8 cellular contexts compared by ENCODE assay signal in the genomic region with DNA sequence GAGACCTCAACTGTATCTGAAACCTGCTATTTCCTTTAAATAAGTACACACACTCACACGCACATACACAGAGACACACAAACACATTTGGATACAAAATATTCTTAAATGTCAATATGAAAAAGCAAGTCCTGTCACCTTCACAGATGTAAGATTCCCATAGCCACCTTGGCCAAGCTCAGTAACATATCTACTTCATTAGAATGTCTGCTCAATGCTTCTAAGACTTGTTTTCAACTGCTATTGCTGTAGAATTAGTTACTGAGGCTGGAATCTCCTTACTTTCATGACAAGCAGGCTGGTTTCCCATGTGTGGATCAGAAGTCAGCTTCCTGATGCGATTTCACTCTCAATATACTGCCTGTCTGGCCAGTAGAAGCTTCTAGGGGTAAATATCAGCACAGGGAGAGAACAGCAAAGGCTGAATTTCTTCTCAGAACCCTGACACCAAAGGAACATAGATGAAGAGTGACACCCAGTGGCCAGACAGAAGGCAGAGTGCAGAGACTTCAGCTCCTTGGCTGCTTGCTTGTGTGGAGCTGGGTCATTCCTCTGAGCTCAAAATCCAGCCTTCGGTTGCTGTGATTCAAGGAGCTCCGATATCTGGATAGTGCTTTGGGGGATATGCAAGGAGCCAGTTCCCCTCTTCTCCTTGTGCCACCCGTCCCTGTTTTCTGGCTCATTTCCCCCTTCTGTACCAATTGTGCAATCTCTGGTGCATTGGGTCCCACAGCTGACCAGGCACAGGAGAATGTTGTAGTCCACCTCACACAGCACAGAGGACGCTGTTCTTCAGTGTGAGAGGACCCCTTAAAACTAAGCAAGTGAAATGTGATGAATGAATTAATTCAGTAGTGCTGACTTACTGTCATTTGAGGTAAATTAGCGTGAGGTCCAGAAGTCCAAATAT. TPM values are rescaled to one million over a fixed set of nuclear protein-coding genes. Genes with fewer than 3 reads are reported as not detected.
A peak's percentile ranks its signal among the peaks of the same experiment; 100 is the strongest.
DNase-seq lines count a peak whose midpoint lies in the region; ATAC-seq and TF ChIP-seq lines count a peak whose summit lies in the region.

No MANE protein-coding gene starts in this region.

- no peaks in the 10 kb centered on the region for H3K27me3 Mint-ChIP-seq in neural progenitor cell (ENCODE audit: insufficient read depth, low read depth)

- TF ChIP-seq POLR2A in vagina (IDR thresholded peaks at IDR 0.05): no peak

- H3K36me3 Mint-ChIP-seq in neural progenitor cell: no peaks in the 10 kb centered on the region

- no peaks in the 10 kb centered on the region for H3K79me2 ChIP-seq in neural progenitor cell (ENCODE audit: low read depth)

- no peak overlapping the region for H3K4me3 Mint-ChIP-seq in neural progenitor cell

- intact Hi-C loops in vagina (cut with DNase I): loop anchor here (10.0 kb wide), 1 partner anchor 380 kb away; no protein-coding TSS in a partner anchor

- no peak overlapping the region for H3K27ac Mint-ChIP-seq in neural progenitor cell

- H3K36me3 ChIP-seq in neural progenitor cell (no peaks in the 10 kb centered on the region), vagina (no peaks in the 10 kb centered on the region)

- H3K4me3 ChIP-seq in neural progenitor cell (no peak overlapping the region), vagina (no peak overlapping the region)

- no peaks in the 10 kb centered on the region for H3K9me3 Mint-ChIP-seq in neural progenitor cell

- H2AFZ ChIP-seq in neural progenitor cell (replicated peaks): peak overlapping the region; percentile 55

- no peaks in the 10 kb centered on the region for H3K27me3 ChIP-seq in neural progenitor cell
- H3K27me3 ChIP-seq in vagina: no peaks in the 10 kb centered on the region

- no peak overlapping the region for H3K4me2 ChIP-seq in neural progenitor cell

- ATAC-seq in GM18519 (IDR thresholded peaks at IDR 0.05; ENCODE audit: low FRiP score, unreplicated experiment): peak; percentile 78
- peak; percentile 74 for ATAC-seq in HG03175 (IDR thresholded peaks at IDR 0.05; ENCODE audit: unreplicated experiment)

- H3K4me1 ChIP-seq in neural progenitor cell (no peaks in the 10 kb centered on the region), vagina (no peaks in the 10 kb centered on the region)

- H3F3A ChIP-seq in neural progenitor cell (ENCODE audit: low read depth): no peaks in the 10 kb centered on the region

- DNase-seq in NCI-H774 (lab: John Stamatoyannopoulos, UW) (peak; percentile 25), activated T-cell treated with anti-CD3 and anti-CD28 coated beads for 4 hours (peak; percentile 7), fibroblast of peridontal ligament (ENCODE audit: extremely low read depth) (peak; percentile 89), neural progenitor cell (ENCODE audit: low spot score) (peak; percentile 78), vagina (ENCODE audit: extremely low spot score in 2 of 2) (no peak)

- no peak overlapping the region for H3K27ac ChIP-seq in C4-2B
- H3K27ac ChIP-seq in neural progenitor cell: no peak overlapping the region
- H3K27ac ChIP-seq in vagina: no peak overlapping the region

- TF ChIP-seq CTCF in C4-2B (conservative IDR thresholded peaks at IDR 0.05) (peak; percentile 92), neural progenitor cell (IDR thresholded peaks at IDR 0.05) (peak; percentile 84), vagina (IDR thresholded peaks at IDR 0.05) (peak; percentile 33 to 52 (median 51))

- H3K9ac ChIP-seq in neural progenitor cell: no peak overlapping the region

- no peaks in the 10 kb centered on the region for H3K4me1 Mint-ChIP-seq in neural progenitor cell

- H4K20me1 ChIP-seq in neural progenitor cell (ENCODE audit: low read depth): no peaks in the 10 kb centered on the region

- H3K9me3 ChIP-seq in neural progenitor cell (ENCODE audit: low read depth): no peaks in the 10 kb centered on the region
- H3K9me3 ChIP-seq in vagina: no peaks in the 10 kb centered on the region

RNA-seq across cellular contexts. Expression of gene ABLIM3, which starts 26.6 kb away (rescaled TPM):
- total RNA-seq in neural progenitor cell (ENCODE audit: low replicate concordance) (not detected in 2 replicates), vagina (50.8 TPM)

RNA-seq across cellular contexts. Expression of gene SH3TC2, which starts 51.8 kb away (rescaled TPM):
- total RNA-seq in neural progenitor cell (ENCODE audit: low replicate concordance) (0.12 and 0.69 TPM in 2 replicates), vagina (2.0 TPM)

Comparison
In these comparisons a context has a peak if more than half of its experiments do, and no peak if none do; other contexts are left out.
1. DNase-seq: peak in NCI-H774 (single experiment), activated T-cell treated with anti-CD3 and anti-CD28 coated beads for 4 hours (single experiment), fibroblast of peridontal ligament (single experiment) and neural progenitor cell (single experiment); none in vagina (0 of 2).
2. RNA of gene ABLIM3, which starts 26.6 kb away (total RNA-seq): 50.8 TPM in vagina (single experiment); not detected in neural progenitor cell; every median in the first group is over 10 times any median in the second.
3. Peak in every context shown above with its lines, with median percentiles within 50 percentile points of each other: CTCF ChIP-seq.